In the genomic region with DNA sequence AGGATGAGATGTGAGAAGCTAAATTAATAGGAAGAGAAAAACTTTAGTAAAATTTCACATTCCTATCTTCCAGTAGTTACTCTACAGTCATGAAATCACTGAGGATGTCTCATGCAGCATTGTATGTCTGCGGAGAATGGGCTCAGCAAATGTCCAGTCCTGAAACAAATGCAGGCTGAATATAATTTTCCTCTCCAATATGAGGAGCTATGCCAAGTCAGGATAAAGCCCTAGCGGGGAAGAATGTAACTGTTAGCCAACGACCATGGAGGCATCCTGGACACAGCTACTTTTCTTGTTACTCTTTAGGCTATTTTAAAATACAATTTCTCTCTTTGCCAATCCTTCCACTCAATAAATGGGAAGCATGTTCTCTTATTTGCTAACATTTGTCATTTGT, we compare ENCODE assay signal across 18 cellular contexts.
DNase-seq lines count a peak whose midpoint lies in the region; ATAC-seq, FAIRE-seq and TF ChIP-seq lines count a peak whose summit lies in the region.
"Had no signal": no experiment of that assay in that cellular context is flagged by ENCODE, and none has a peak within 500 bp of the region (broad histone marks: within the 10 kb centered on the region; RNA-seq: fewer than 3 reads in every experiment).

No MANE protein-coding gene starts in this region.

- H4K20me1 ChIP-seq in K562 (replicated peaks; ENCODE audit: control insufficient read depth, insufficient read depth, low read length) = no peaks in the 10 kb centered on the region
- H4K20me1 ChIP-seq in osteoblast (ENCODE audit: insufficient read depth, low read length) = no peaks in the 10 kb centered on the region

- no peak overlapping the region for H3K4me3 ChIP-seq in K562
- no peak overlapping the region for H3K4me3 ChIP-seq in osteoblast (ENCODE audit: insufficient read depth, low read length)
- H3K4me3 ChIP-seq: SJSA1 had no signal

- ATAC-seq in K562 (peak; percentile 64; the same call in 2 of the 3 replicates), GM18505 (IDR thresholded peaks at IDR 0.05; ENCODE audit: unreplicated experiment) (no peak)

- BruUV-seq in K562 (replicated peaks; lab: Mats Ljungman, UMichigan) = no TSS peak

- H3K79me2 ChIP-seq in K562 (ENCODE audit: control insufficient read depth, insufficient read depth, low read length) (no peaks in the 10 kb centered on the region), osteoblast (ENCODE audit: insufficient read depth, low read length) (no peaks in the 10 kb centered on the region)

- CTCF ChIA-PET in K562 (lab: Yijun Ruan, JAX; ENCODE audit: low intra/inter-chr PET ratio) = no interaction called here

- POLR2A ChIA-PET in K562 (lab: Yijun Ruan, JAX) = interaction anchor here (0.6 kb wide), 1 partner anchor 75 kb away, joined by 3 read pairs; no protein-coding TSS in a partner anchor

- H2AFZ ChIP-seq in K562 (ENCODE audit: low read depth, low read length) (no peak overlapping the region), osteoblast (ENCODE audit: low read length) (no peak overlapping the region)

- DNase-seq in DMS 273 (lab: John Stamatoyannopoulos, UW; ENCODE audit: unreplicated experiment) = peak; percentile 12
- DNase-seq in DMS 273 treated with DMSO at 0.1 percent for 48 hours (lab: John Stamatoyannopoulos, UW) = no peak
- peak; percentile 7 for DNase-seq in NCI-H748 treated with DMSO at 0.1 percent for 48 hours (lab: John Stamatoyannopoulos, UW)
- peak in 2 of 4 experiments; percentile 12 to 20 for DNase-seq in K562 (ENCODE audit: extremely low read depth in 1 of 4, low spot score in 3 of 4)
- DNase-seq in osteoblast (ENCODE audit: insufficient read length, low spot score, missing footprints) = peak; percentile 65
- DNase-seq in T-helper 1 cell = no peak
- no peak for DNase-seq in activated naive CD4-positive, alpha-beta T cell treated with anti-CD3 and anti-CD28 coated beads, Interleukin-2, amount 50 U/mL, for 16 hours
- DNase-seq: C1 segment of cervical spinal cord; HCEC 1CT; NCI-H1417 treated with DMSO at 0.1 percent for 48 hours; NCI-H2029; NCI-H2227 treated with DMSO at 0.1 percent for 48 hours; NCI-H524; NK-92 treated with Interleukin-12 subunit alpha and Interleukin-12 subunit beta, amount 100 ng/mL, for 24 hours; RPMI8226 had no signal

- H3K9ac ChIP-seq in K562 (ENCODE audit: insufficient read depth in 1 of 2, low read depth in 2 of 2, low read length in 2 of 2) = no peak overlapping the region

- in situ Hi-C loops in K562 (cut with MboI) = no loop called here

- H3K27me3 ChIP-seq in K562 (ENCODE audit: control insufficient read depth in 2 of 2, insufficient read depth in 2 of 2, low read length in 2 of 2) (no peaks in the 10 kb centered on the region), osteoblast (ENCODE audit: insufficient read depth, low read length) (no peaks in the 10 kb centered on the region)
- H3K27me3 ChIP-seq: SJSA1 had no signal

- H3K9me1 ChIP-seq in K562 (ENCODE audit: control insufficient read depth, insufficient read depth, low read length) = no peaks in the 10 kb centered on the region

- H3K4me1 ChIP-seq in K562 (replicated peaks in 1 of 2; ENCODE audit: control insufficient read depth in 2 of 2, insufficient read depth in 2 of 2, low read length in 2 of 2) (no peaks in the 10 kb centered on the region), osteoblast (ENCODE audit: insufficient read depth, low read length) (no peaks in the 10 kb centered on the region)
- H3K4me1 ChIP-seq: SJSA1 had no signal

- no peak for TF ChIP-seq RAD21 in K562 (CRISPR knock-in tag; conservative IDR thresholded peaks at IDR 0.05 in 1 of 2, IDR thresholded peaks at IDR 0.05 in 1 of 2)

- 0% methylated on average over 3 of the region's 3 CpGs for WGBS in K562 (ENCODE audit: insufficient coverage, low coverage, missing lambda C conversion rate)

- no peak for FAIRE-seq in K562 (lab: Jason Lieb, UNC)

- no peak for TF ChIP-seq EP300 in K562 (IDR thresholded peaks at IDR 0.05; ENCODE audit: low read length)

- H3K9me3 ChIP-seq in K562 (replicated peaks; ENCODE audit: control insufficient read depth, insufficient read depth, low read depth, low read length) (no peaks in the 10 kb centered on the region), osteoblast (ENCODE audit: low read depth, low read length) (no peaks in the 10 kb centered on the region)
- H3K9me3 ChIP-seq: SJSA1 had no signal

- TF ChIP-seq CTCF in K562 (IDR thresholded peaks at IDR 0.05 in 2 of 3, conservative IDR thresholded peaks at IDR 0.05 in 1 of 3; ENCODE audit: insufficient read depth in 2 of 3, low read depth in 1 of 3, low read length in 3 of 3) (peak in 1 of 3 experiments; percentile 16; a peak in 2 of 6 replicates), osteoblast (IDR thresholded peaks at IDR 0.05; ENCODE audit: extremely low read depth, low read depth, low read length) (peak; percentile 16)

- TF ChIP-seq POLR2A in K562 (conservative IDR thresholded peaks at IDR 0.05) = no peak
- no peak for TF ChIP-seq POLR2A in GM18505 (IDR thresholded peaks at IDR 0.05; ENCODE audit: borderline replicate concordance, extremely low read depth, insufficient read depth, insufficient read length)

- H3K4me2 ChIP-seq in K562 (ENCODE audit: insufficient read depth, low read length) (no peak overlapping the region), osteoblast (ENCODE audit: insufficient read depth, low read length) (no peak overlapping the region)

- intact Hi-C loops in K562 (cut with micrococcal nuclease) = no loop called here

- no peaks in the 10 kb centered on the region for H3K36me3 ChIP-seq in K562 (ENCODE audit: control insufficient read depth, insufficient read depth, low read length)
- no peaks in the 10 kb centered on the region for H3K36me3 ChIP-seq in osteoblast (ENCODE audit: insufficient read depth, low read length)
- H3K36me3 ChIP-seq: SJSA1 had no signal

- H3K27ac ChIP-seq in K562 (ENCODE audit: extremely low read depth, low read depth, low read length) = no peak overlapping the region
- H3K27ac ChIP-seq in osteoblast (ENCODE audit: low read depth, low read length) = no peak overlapping the region
- H3K27ac ChIP-seq: 22Rv1, SJSA1 had no signal

TF ChIP-seq in K562, 482 proteins besides CTCF, POLR2A, EP300 and RAD21:
- no peak for TF ChIP-seq ZNF239 (CRISPR knock-in tag; IDR thresholded peaks at IDR 0.05)
- no peak for TF ChIP-seq PRPF4 (IDR thresholded peaks at IDR 0.05; ENCODE audit: insufficient read depth, low read depth, low read length, poor library complexity, severe bottlenecking)
- TF ChIP-seq ZNF274 (IDR thresholded peaks at IDR 0.05; ENCODE audit: borderline replicate concordance, low read depth, low read length) = no peak
- TF ChIP-seq ADNP (tag; IDR thresholded peaks at IDR 0.05) = no peak
- no peak for TF ChIP-seq CREBBP (IDR thresholded peaks at IDR 0.05; ENCODE audit: low read depth, low read length)
- TF ChIP-seq, protein P1, sequence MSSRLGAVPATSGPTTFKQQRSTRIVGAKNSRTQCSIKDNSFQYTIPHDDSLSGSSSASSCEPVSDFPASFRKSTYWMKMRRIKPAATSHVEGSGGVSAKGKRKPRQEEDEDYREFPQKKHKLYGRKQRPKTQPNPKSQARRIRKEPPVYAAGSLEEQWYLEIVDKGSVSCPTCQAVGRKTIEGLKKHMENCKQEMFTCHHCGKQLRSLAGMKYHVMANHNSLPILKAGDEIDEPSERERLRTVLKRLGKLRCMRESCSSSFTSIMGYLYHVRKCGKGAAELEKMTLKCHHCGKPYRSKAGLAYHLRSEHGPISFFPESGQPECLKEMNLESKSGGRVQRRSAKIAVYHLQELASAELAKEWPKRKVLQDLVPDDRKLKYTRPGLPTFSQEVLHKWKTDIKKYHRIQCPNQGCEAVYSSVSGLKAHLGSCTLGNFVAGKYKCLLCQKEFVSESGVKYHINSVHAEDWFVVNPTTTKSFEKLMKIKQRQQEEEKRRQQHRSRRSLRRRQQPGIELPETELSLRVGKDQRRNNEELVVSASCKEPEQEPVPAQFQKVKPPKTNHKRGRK (tag; IDR thresholded peaks at IDR 0.05) = no peak
- no peak for TF ChIP-seq ZNF561 (CRISPR knock-in tag; conservative IDR thresholded peaks at IDR 0.05)
- TF ChIP-seq, protein P2, sequence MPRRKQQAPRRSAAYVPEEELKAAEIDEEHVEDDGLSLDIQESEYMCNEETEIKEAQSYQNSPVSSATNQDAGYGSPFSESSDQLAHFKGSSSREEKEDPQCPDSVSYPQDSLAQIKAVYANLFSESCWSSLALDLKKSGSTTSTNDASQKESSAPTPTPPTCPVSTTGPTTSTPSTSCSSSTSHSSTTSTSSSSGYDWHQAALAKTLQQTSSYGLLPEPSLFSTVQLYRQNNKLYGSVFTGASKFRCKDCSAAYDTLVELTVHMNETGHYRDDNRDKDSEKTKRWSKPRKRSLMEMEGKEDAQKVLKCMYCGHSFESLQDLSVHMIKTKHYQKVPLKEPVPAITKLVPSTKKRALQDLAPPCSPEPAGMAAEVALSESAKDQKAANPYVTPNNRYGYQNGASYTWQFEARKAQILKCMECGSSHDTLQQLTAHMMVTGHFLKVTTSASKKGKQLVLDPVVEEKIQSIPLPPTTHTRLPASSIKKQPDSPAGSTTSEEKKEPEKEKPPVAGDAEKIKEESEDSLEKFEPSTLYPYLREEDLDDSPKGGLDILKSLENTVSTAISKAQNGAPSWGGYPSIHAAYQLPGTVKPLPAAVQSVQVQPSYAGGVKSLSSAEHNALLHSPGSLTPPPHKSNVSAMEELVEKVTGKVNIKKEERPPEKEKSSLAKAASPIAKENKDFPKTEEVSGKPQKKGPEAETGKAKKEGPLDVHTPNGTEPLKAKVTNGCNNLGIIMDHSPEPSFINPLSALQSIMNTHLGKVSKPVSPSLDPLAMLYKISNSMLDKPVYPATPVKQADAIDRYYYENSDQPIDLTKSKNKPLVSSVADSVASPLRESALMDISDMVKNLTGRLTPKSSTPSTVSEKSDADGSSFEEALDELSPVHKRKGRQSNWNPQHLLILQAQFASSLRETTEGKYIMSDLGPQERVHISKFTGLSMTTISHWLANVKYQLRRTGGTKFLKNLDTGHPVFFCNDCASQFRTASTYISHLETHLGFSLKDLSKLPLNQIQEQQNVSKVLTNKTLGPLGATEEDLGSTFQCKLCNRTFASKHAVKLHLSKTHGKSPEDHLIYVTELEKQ (CRISPR knock-in tag; IDR thresholded peaks at IDR 0.05) = no peak

Comparison
In these comparisons a context has a peak if more than half of its experiments do, and no peak if none do; other contexts are left out.
1. DNase-seq: peak in DMS 273 (single experiment), NCI-H748 treated with DMSO at 0.1 percent for 48 hours (single experiment) and osteoblast (single experiment); none in DMS 273 treated with DMSO at 0.1 percent for 48 hours (single experiment), T-helper 1 cell (0 of 5) and activated naive CD4-positive, alpha-beta T cell treated with anti-CD3 and anti-CD28 coated beads, Interleukin-2, amount 50 U/mL, for 16 hours (single experiment).